ENCODE assay signal across 17 cellular contexts in the genomic region with DNA sequence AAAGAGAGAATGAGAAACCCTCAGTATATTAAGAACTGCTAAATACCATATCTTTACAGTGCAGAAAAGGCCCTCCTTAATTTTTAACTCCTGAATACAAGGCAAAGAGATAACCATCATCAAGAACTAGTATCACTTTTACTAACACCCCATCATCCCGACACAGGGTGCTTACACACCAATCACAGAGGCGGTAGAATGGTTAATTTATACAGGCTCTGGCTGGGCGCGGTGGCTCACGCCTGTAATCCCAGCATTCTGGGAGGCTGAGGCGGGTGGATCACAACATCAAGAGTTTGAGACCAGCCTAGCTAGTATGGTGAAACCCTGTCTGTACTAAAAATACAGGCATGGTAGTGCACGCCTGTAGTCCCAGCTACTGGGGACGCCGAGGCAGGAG. TPM values are rescaled to one million over a fixed set of nuclear protein-coding genes. Genes with fewer than 3 reads are reported as not detected.
DNase-seq lines count a peak whose midpoint lies in the region; ATAC-seq and TF ChIP-seq lines count a peak whose summit lies in the region.
"Had no signal": no experiment of that assay in that cellular context is flagged by ENCODE, and none has a peak within 500 bp of the region (broad histone marks: within the 10 kb centered on the region; RNA-seq: fewer than 3 reads in every experiment).

No MANE protein-coding gene starts in this region.

- H3K27me3 Mint-ChIP-seq in T-helper 17 cell = no peaks in the 10 kb centered on the region
- peaks cover 3% of the 10 kb centered on the region for H3K27me3 Mint-ChIP-seq in glutamatergic neuron (ENCODE audit: unreplicated experiment)
- H3K27me3 Mint-ChIP-seq: activated naive CD4-positive, alpha-beta T cell treated with anti-CD3 and anti-CD28 coated beads, Interleukin-2, amount 10 ng/mL, durations not matched to agents 7 days and 5 days had no signal

- no peaks in the 10 kb centered on the region for H3K9me3 ChIP-seq in A673 (ENCODE audit: low read depth, low read length, poor library complexity, severe bottlenecking)
- no peaks in the 10 kb centered on the region for H3K9me3 ChIP-seq in T-helper 17 cell (ENCODE audit: control insufficient read depth, low read length, poor library complexity, severe bottlenecking)

- ATAC-seq in T-helper 17 cell = no peak
- no peak for ATAC-seq in omental fat pad (ENCODE audit: low FRiP score)
- ATAC-seq: K562 had no signal

- no peaks in the 10 kb centered on the region for H3K27me3 ChIP-seq in A673 (replicated peaks; ENCODE audit: insufficient read depth, low read depth, low read length, poor library complexity)
- H3K27me3 ChIP-seq: neural progenitor cell had no signal

- POLR2A ChIA-PET in A673 (lab: Charles Lee; ENCODE audit: low non-redundant PET) = interaction anchor here (0.6 kb wide), 1 partner anchor 457 kb away, joined by 5 read pairs; no protein-coding TSS in a partner anchor

- H3K27ac Mint-ChIP-seq in T-helper 17 cell = peak overlapping the region; percentile 92
- H3K27ac Mint-ChIP-seq in glutamatergic neuron (ENCODE audit: unreplicated experiment) = peak overlapping the region; percentile 1
- H3K27ac Mint-ChIP-seq: activated naive CD4-positive, alpha-beta T cell treated with anti-CD3 and anti-CD28 coated beads, Interleukin-2, amount 10 ng/mL, durations not matched to agents 7 days and 5 days; neural progenitor cell had no signal

- no peak overlapping the region for H3K4me3 Mint-ChIP-seq in T-helper 17 cell
- no peak overlapping the region for H3K4me3 Mint-ChIP-seq in glutamatergic neuron (ENCODE audit: unreplicated experiment)
- H3K4me3 Mint-ChIP-seq: activated naive CD4-positive, alpha-beta T cell treated with anti-CD3 and anti-CD28 coated beads, Interleukin-2, amount 10 ng/mL, durations not matched to agents 7 days and 5 days; H9; neural progenitor cell had no signal

- H3K4me1 ChIP-seq in A673 (ENCODE audit: insufficient read depth, low read length, poor library complexity, severe bottlenecking) = peaks cover 66% of the 10 kb centered on the region

- intact Hi-C loops in A673 (cut with micrococcal nuclease; ENCODE audit: unreplicated experiment) = no loop called here

- peaks cover 4% of the 10 kb centered on the region for H3K36me3 Mint-ChIP-seq in T-helper 17 cell (ENCODE audit: low read depth)
- no peaks in the 10 kb centered on the region for H3K36me3 Mint-ChIP-seq in glutamatergic neuron (ENCODE audit: unreplicated experiment)

- peak; percentile 37 for DNase-seq in activated CD4-positive, alpha-beta T cell treated with anti-CD3 and anti-CD28 coated beads for 48 hours
- no peak for DNase-seq in activated CD4-positive, alpha-beta T cell treated with anti-CD3 and anti-CD28 coated beads, Interleukin-2, amount 50 U/mL, for 1 hour
- no peak for DNase-seq in A673 (ENCODE audit: low spot score)
- DNase-seq in T-helper 17 cell = no peak
- DNase-seq in glutamatergic neuron = no peak
- DNase-seq in HCEC 1CT = no peak
- DNase-seq in caudate nucleus (lab: John Stamatoyannopoulos, UW) = no peak
- DNase-seq in omental fat pad (ENCODE audit: low spot score) = no peak
- DNase-seq: 8988T; activated naive CD4-positive, alpha-beta T cell treated with anti-CD3 and anti-CD28 coated beads, Interleukin-2, amount 10 ng/mL, durations not matched to agents 7 days and 5 days; H9; NCI-H2171 treated with DMSO at 0.1 percent for 48 hours; NCI-H69; Right ventricle myocardium superior had no signal

- BruUV-seq in A673 (replicated peaks; lab: Mats Ljungman, UMichigan) = no TSS peak

- H3K4me1 Mint-ChIP-seq in T-helper 17 cell = peaks cover 56% of the 10 kb centered on the region
- H3K4me1 Mint-ChIP-seq in glutamatergic neuron (ENCODE audit: low read depth, unreplicated experiment) = peaks cover 12% of the 10 kb centered on the region

- H3K4me3 ChIP-seq in A673 (ENCODE audit: low read depth, low read length, poor library complexity, severe bottlenecking) = no peak overlapping the region
- H3K4me3 ChIP-seq: K562, neural progenitor cell, smooth muscle cell had no signal

- TF ChIP-seq CTCF in A673 (conservative IDR thresholded peaks at IDR 0.05; ENCODE audit: low read depth, low read length) (no peak), glutamatergic neuron (IDR thresholded peaks at IDR 0.05; ENCODE audit: partially characterized antibody, unreplicated experiment) (no peak), omental fat pad (IDR thresholded peaks at IDR 0.05) (no peak)

- H3K27ac ChIP-seq in A673 (ENCODE audit: low read depth, low read length, poor library complexity, severe bottlenecking) (peak overlapping the region; percentile 24), caudate nucleus (ENCODE audit: low read depth, low read length) (no peak overlapping the region)
- H3K27ac ChIP-seq: neural progenitor cell had no signal

- CTCF ChIA-PET in A673 (lab: Charles Lee) = no interaction called here

- peaks cover 16% of the 10 kb centered on the region for H3K36me3 ChIP-seq in A673 (ENCODE audit: insufficient read depth, low read length, poor library complexity, severe bottlenecking)
- H3K36me3 ChIP-seq: neural progenitor cell had no signal

- no peaks in the 10 kb centered on the region for H3K9me3 Mint-ChIP-seq in glutamatergic neuron (ENCODE audit: unreplicated experiment)
- H3K9me3 Mint-ChIP-seq: activated naive CD4-positive, alpha-beta T cell treated with anti-CD3 and anti-CD28 coated beads, Interleukin-2, amount 10 ng/mL, durations not matched to agents 7 days and 5 days; H9; neural progenitor cell had no signal

RNA-seq across cellular contexts. Expression of gene PSMD12, which starts 4.2 kb away (rescaled TPM):
- 165 and 192 TPM in 2 replicates for total RNA-seq in A673 (2021)
- 10 to 100 TPM; 43.4 to 53.8 TPM for total RNA-seq in T-helper 17 cell
- total RNA-seq in glutamatergic neuron (ENCODE audit: unreplicated experiment) = 55.7 TPM
- total RNA-seq in omental fat pad = 10 to 100 TPM; 23.6 to 52.4 (median 24.4) TPM

RNA-seq across cellular contexts. Expression of gene PITPNC1, which starts 14.9 kb away (rescaled TPM):
- total RNA-seq in A673 (2021) (34.2 and 35.5 TPM in 2 replicates), T-helper 17 cell (10 to 100 TPM; 72.9 to 82.0 TPM), glutamatergic neuron (ENCODE audit: unreplicated experiment) (40.3 TPM), omental fat pad (10 to 100 TPM; 22.6 to 53.4 (median 35.0) TPM)
